Comparison of ENCODE assay signal across 8 cellular contexts in genomic region chrX:45515262-45516215, GRCh38.
DNase-seq lines count a peak whose midpoint lies in the region; ATAC-seq, FAIRE-seq and TF ChIP-seq lines count a peak whose summit lies in the region.

No MANE protein-coding gene starts in this region.

- no peak overlapping the region for H3K9ac ChIP-seq in kidney (ENCODE audit: low read length in 2 of 2)

- H3K4me1 ChIP-seq in kidney (ENCODE audit: control insufficient read depth in 1 of 2, insufficient read depth in 1 of 2, low read depth in 1 of 2, low read length in 2 of 2), result no peaks in the 10 kb centered on the region

- peak; percentile 43 for TF ChIP-seq CTCF in kidney (IDR thresholded peaks at IDR 0.05; ENCODE audit: borderline replicate concordance, extremely low read depth, insufficient read depth)

- FAIRE-seq in HTR-8/SVneo (lab: Jason Lieb, UNC), result no peak
- FAIRE-seq in kidney (lab: Jason Lieb, UNC), result peak; percentile 82

- ATAC-seq in GM21737 (IDR thresholded peaks at IDR 0.05; ENCODE audit: unreplicated experiment), result no peak
- ATAC-seq in HG02981 (IDR thresholded peaks at IDR 0.05; ENCODE audit: unreplicated experiment), result no peak

- no peak overlapping the region for H3K4me3 ChIP-seq in kidney (ENCODE audit: low read length in 2 of 2)

- no peaks in the 10 kb centered on the region for H3K36me3 ChIP-seq in kidney (ENCODE audit: control insufficient read depth in 1 of 2, insufficient read depth in 2 of 2, low read length in 2 of 2)

- H3K9me3 ChIP-seq in kidney (ENCODE audit: control insufficient read depth in 1 of 2, low read length in 2 of 2), result no peaks in the 10 kb centered on the region

- DNase-seq in COLO829 (ENCODE audit: low spot score) (peak; percentile 31), HTR-8/SVneo (ENCODE audit: insufficient read length, low spot score) (peak; percentile 21), SW480 (ENCODE audit: low spot score) (peak; percentile 68), brain pericyte (ENCODE audit: low read depth, low spot score) (peak; percentile 42), kidney (peak; percentile 70)
- DNase-seq in stimulated activated CD4-positive, alpha-beta T cell treated with anti-CD3 and anti-CD28 coated beads, Interleukin-1b, Interleukin-23, amount 100 ng/mL, for 48 hours, result peak; percentile 48

- intact Hi-C loops in kidney (cut with DNase I), result no loop called here

- H3K27ac ChIP-seq in kidney (ENCODE audit: low read depth in 2 of 2, low read length in 2 of 2), result no peak overlapping the region
